In the genomic region with DNA sequence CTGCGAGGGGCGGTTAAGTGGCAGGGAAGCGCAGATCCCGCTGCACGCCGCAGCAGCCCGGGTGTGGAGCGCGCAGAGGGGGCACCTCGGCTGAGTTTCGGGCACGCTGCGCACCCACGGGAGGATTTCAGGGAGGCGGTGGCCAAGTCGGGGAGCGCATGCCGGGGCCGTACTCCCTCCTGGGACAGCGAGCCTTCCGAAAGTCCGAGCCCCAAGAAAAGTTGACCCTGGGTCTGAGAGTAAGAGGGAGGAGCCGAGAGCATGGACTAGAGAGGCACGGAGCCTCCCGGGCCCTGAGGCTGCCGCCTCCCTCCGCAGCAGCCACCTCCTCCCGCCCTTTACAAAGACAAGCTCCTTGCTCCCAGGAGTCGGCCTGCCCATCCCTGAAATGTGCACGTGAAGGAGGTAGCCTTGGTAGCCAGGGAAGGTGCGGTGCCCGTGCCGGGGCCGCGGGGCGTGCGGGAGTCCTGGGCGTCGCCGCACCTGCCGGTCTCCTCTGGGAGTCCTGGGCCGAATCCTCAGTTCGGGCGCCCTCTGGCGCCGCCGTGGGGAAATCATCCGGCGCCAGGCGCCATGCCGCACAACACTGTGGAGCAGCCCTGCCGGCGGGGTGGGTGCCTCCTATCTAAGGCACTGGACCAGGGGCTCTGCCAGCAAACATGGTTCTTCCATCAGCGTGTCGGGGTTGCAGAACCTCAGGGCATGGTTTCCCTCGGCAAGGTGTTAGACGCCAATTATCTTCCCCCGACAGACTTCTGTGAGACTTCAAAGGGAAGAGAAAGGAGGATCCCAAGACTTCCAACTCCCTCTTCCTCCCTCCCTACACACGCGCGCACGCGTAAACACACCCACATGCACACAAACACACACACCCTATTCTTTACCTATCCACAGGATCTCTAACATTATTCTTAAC, we compare ENCODE assay signal across 8 cellular contexts.
A peak's percentile ranks its signal among the peaks of the same experiment; 100 is the strongest.
DNase-seq lines count a peak whose midpoint lies in the region; ATAC-seq and TF ChIP-seq lines count a peak whose summit lies in the region.

No MANE protein-coding gene starts in this region.

- H3K27ac ChIP-seq in C4-2B = no peak overlapping the region

- no peaks in the 10 kb centered on the region for H3K36me3 Mint-ChIP-seq in endothelial cell (ENCODE audit: low read depth, unreplicated experiment)

- H3K27me3 Mint-ChIP-seq in endothelial cell (ENCODE audit: unreplicated experiment) = peaks cover 5% of the 10 kb centered on the region

- ATAC-seq in GM19328 (IDR thresholded peaks at IDR 0.05; ENCODE audit: unreplicated experiment) (peak; percentile 97), HG03457 (IDR thresholded peaks at IDR 0.05; ENCODE audit: unreplicated experiment) (peak; percentile 95)

- no peaks in the 10 kb centered on the region for H3K9me3 Mint-ChIP-seq in endothelial cell (ENCODE audit: unreplicated experiment)

- DNase-seq in NCI-H82 (lab: John Stamatoyannopoulos, UW) (peak; percentile 89), endothelial cell (ENCODE audit: low spot score) (peak; percentile 90), middle frontal gyrus (ENCODE audit: extremely low spot score, low spot score) (peak; percentile 78)
- peak; percentile 91 for DNase-seq in activated CD8-positive, alpha-beta memory T cell treated with anti-CD3 and anti-CD28 coated beads for 24 hours
- DNase-seq in stimulated activated CD8-positive, alpha-beta memory T cell treated with anti-CD3 and anti-CD28 coated beads, Interleukin-15, amount 100 ng/mL, for 48 hours (ENCODE audit: low read depth in 2 of 2) = peak; percentile 57 to 58

- peak overlapping the region; percentile 85 for H3K4me3 Mint-ChIP-seq in endothelial cell (ENCODE audit: unreplicated experiment)

- H3K4me1 Mint-ChIP-seq in endothelial cell (ENCODE audit: unreplicated experiment) = no peaks in the 10 kb centered on the region

- TF ChIP-seq CTCF in C4-2B (conservative IDR thresholded peaks at IDR 0.05) (peak; percentile 93), endothelial cell (IDR thresholded peaks at IDR 0.05; ENCODE audit: unreplicated experiment) (peak; percentile 66)

- H3K27ac Mint-ChIP-seq in endothelial cell (ENCODE audit: unreplicated experiment) = no peak overlapping the region
